31 cellular contexts compared by ENCODE assay signal in genomic region chr20:13017883-13018535, GRCh38. TPM values are rescaled to one million over a fixed set of nuclear protein-coding genes. Genes with fewer than 3 reads are reported as not detected.
A peak's percentile ranks its signal among the peaks of the same experiment; 100 is the strongest.
DNase-seq lines count a peak whose midpoint lies in the region; ATAC-seq and TF ChIP-seq lines count a peak whose summit lies in the region.
"Had no signal": no experiment of that assay in that cellular context is flagged by ENCODE, and none has a peak within 500 bp of the region (broad histone marks: within the 10 kb centered on the region; RNA-seq: fewer than 3 reads in every experiment).

No MANE protein-coding gene starts in this region.

- peak overlapping the region; percentile 63 for H3K27ac ChIP-seq in ACC112 (ENCODE audit: low read depth, low read length)
- H3K27ac ChIP-seq in RWPE2 (ENCODE audit: poor library complexity, severe bottlenecking): peak overlapping the region; percentile 47
- H3K27ac ChIP-seq in transverse colon: no peak overlapping the region
- H3K27ac ChIP-seq: gastrocnemius medialis, neural progenitor cell, SJSA1, uterus had no signal

- H3K36me3 ChIP-seq in ACC112 (ENCODE audit: insufficient read depth, low read length) (peaks cover 18% of the 10 kb centered on the region), MG63 (no peaks in the 10 kb centered on the region), RWPE2 (ENCODE audit: low read depth) (no peaks in the 10 kb centered on the region), transverse colon (no peaks in the 10 kb centered on the region)
- H3K36me3 ChIP-seq: BE2C, gastrocnemius medialis, neural progenitor cell, SJSA1, uterus had no signal

- H3K4me1 ChIP-seq in ACC112 (ENCODE audit: control insufficient read depth, insufficient read depth, low read length, unreplicated experiment) (peaks cover 36% of the 10 kb centered on the region), RWPE2 (ENCODE audit: insufficient read depth, poor library complexity, severe bottlenecking) (peaks cover 2% of the 10 kb centered on the region), transverse colon (no peaks in the 10 kb centered on the region)
- H3K4me1 ChIP-seq: BE2C, gastrocnemius medialis, uterus had no signal

- H3K36me3 Mint-ChIP-seq in WTC11: peaks cover 19% of the 10 kb centered on the region
- H3K36me3 Mint-ChIP-seq: brain had no signal

- no peak overlapping the region for H2AFZ ChIP-seq in ACC112 (ENCODE audit: low read length, unreplicated experiment)
- H2AFZ ChIP-seq: neural progenitor cell had no signal

- intact Hi-C loops in transverse colon (cut with DNase I; ENCODE audit: low total_unique reads): no loop called here

- peaks cover 26% of the 10 kb centered on the region for H3K9me3 Mint-ChIP-seq in WTC11

- H3K9me3 ChIP-seq in MG63 (peaks cover 14% of the 10 kb centered on the region), RWPE2 (ENCODE audit: severe bottlenecking) (peaks cover 3% of the 10 kb centered on the region), transverse colon (peaks cover 8 to 10% of the 10 kb centered on the region in 2 donors)
- H3K9me3 ChIP-seq: BE2C, gastrocnemius medialis, SJSA1 had no signal

- peak overlapping the region; percentile 1; the same call in 1 of the 2 replicates for H3K4me3 ChIP-seq in ACC112 (ENCODE audit: low read depth, low read length)
- H3K4me3 ChIP-seq in MG63: no peak overlapping the region
- no peak overlapping the region for H3K4me3 ChIP-seq in RWPE2 (ENCODE audit: severe bottlenecking)
- H3K4me3 ChIP-seq in transverse colon: no peak overlapping the region
- H3K4me3 ChIP-seq: gastrocnemius medialis, K562, neural progenitor cell, SJSA1, uterus had no signal

- H3K4me3 Mint-ChIP-seq in WTC11: no peak overlapping the region
- H3K4me3 Mint-ChIP-seq: activated CD8-positive, alpha-beta T cell treated with anti-CD3 and anti-CD28 coated beads, Interleukin-2, amount 10 ng/mL, durations not matched to agents 7 days and 5 days; activated naive CD4-positive, alpha-beta T cell treated with anti-CD3 and anti-CD28 coated beads, Interleukin-2, amount 50 U/mL, for 24 hours; brain; CD8-positive, alpha-beta memory T cell; dendritic cell treated with granulocyte-macrophage colony-stimulating factor and Interleukin-4, amounts not matched to agents 40 ng/mL and 50 ng/mL, for 4 days; neural progenitor cell; stimulated activated naive CD8-positive, alpha-beta T cell treated with anti-CD3 and anti-CD28 coated beads, Interleukin-15, Interleukin-2, amounts not matched to agents 100 ng/mL and 50 ng/mL, for 24 hours had no signal

- no peaks in the 10 kb centered on the region for H3K27me3 ChIP-seq in ACC112 (ENCODE audit: insufficient read depth, low read length)
- no peaks in the 10 kb centered on the region for H3K27me3 ChIP-seq in MG63
- no peaks in the 10 kb centered on the region for H3K27me3 ChIP-seq in RWPE2 (ENCODE audit: insufficient read depth, poor library complexity, severe bottlenecking)
- no peaks in the 10 kb centered on the region for H3K27me3 ChIP-seq in transverse colon
- H3K27me3 ChIP-seq: BE2C, gastrocnemius medialis, neural progenitor cell, SJSA1, uterus had no signal

- CTCF ChIA-PET in WTC11 (lab: Charles Lee): interaction anchor here (0.6 kb wide), 1 partner anchor 754 kb away, joined by 3 read pairs; no protein-coding TSS in a partner anchor

- no peak for TF ChIP-seq CTCF in RWPE2 (IDR thresholded peaks at IDR 0.05; ENCODE audit: poor library complexity, severe bottlenecking)
- TF ChIP-seq CTCF in WTC11 (IDR thresholded peaks at IDR 0.05): no peak
- TF ChIP-seq CTCF in transverse colon (IDR thresholded peaks at IDR 0.05): no peak

- 61 to 80% methylated on average over 1 to 2 of the region's 2 CpGs for WGBS in transverse colon (ENCODE audit: low coverage in 1 of 2), 2 donors

- POLR2A ChIA-PET in WTC11 (lab: Charles Lee): no interaction called here

- peaks cover 9% of the 10 kb centered on the region for H3K4me1 Mint-ChIP-seq in WTC11
- H3K4me1 Mint-ChIP-seq: activated naive CD4-positive, alpha-beta T cell treated with anti-CD3 and anti-CD28 coated beads, Interleukin-2, amount 50 U/mL, for 24 hours; CD8-positive, alpha-beta memory T cell had no signal

- TF ChIP-seq POLR2A in transverse colon (IDR thresholded peaks at IDR 0.05): no peak

- no peak overlapping the region for H3K27ac Mint-ChIP-seq in WTC11
- H3K27ac Mint-ChIP-seq: activated CD8-positive, alpha-beta T cell treated with anti-CD3 and anti-CD28 coated beads, Interleukin-2, amount 10 ng/mL, durations not matched to agents 7 days and 5 days; activated naive CD4-positive, alpha-beta T cell treated with anti-CD3 and anti-CD28 coated beads, Interleukin-2, amount 50 U/mL, for 24 hours; brain; CD8-positive, alpha-beta memory T cell; dendritic cell treated with granulocyte-macrophage colony-stimulating factor and Interleukin-4, amounts not matched to agents 40 ng/mL and 50 ng/mL, for 4 days; neural progenitor cell; stimulated activated naive CD8-positive, alpha-beta T cell treated with anti-CD3 and anti-CD28 coated beads, Interleukin-15, Interleukin-2, amounts not matched to agents 100 ng/mL and 50 ng/mL, for 24 hours had no signal

- ATAC-seq in RWPE2 (ENCODE audit: low read depth) (peak; percentile 88), WTC11 (no peak), HG02852 (IDR thresholded peaks at IDR 0.05; ENCODE audit: unreplicated experiment) (no peak)
- ATAC-seq: activated CD8-positive, alpha-beta T cell treated with anti-CD3 and anti-CD28 coated beads, Interleukin-2, amount 10 ng/mL, durations not matched to agents 7 days and 5 days; gastrocnemius medialis; K562 had no signal

- no peaks in the 10 kb centered on the region for H3K79me2 ChIP-seq in ACC112 (ENCODE audit: control insufficient read depth, insufficient read depth, low read length, unreplicated experiment)

- in situ Hi-C loops in transverse colon (cut with MboI; ENCODE audit: low pct_ligation_motif_present in 1 of 4, low pct_unique_long_range_greater_than_20kb in 1 of 4, low sequenced_read_pairs in 3 of 4): no loop called here

- peaks cover 4% of the 10 kb centered on the region; the same call in 1 of the 2 replicates for H3K27me3 Mint-ChIP-seq in WTC11 (ENCODE audit: low read depth)
- H3K27me3 Mint-ChIP-seq: brain; CD8-positive, alpha-beta memory T cell; dendritic cell treated with granulocyte-macrophage colony-stimulating factor and Interleukin-4, amounts not matched to agents 40 ng/mL and 50 ng/mL, for 4 days; stimulated activated naive CD8-positive, alpha-beta T cell treated with anti-CD3 and anti-CD28 coated beads, Interleukin-15, Interleukin-2, amounts not matched to agents 100 ng/mL and 50 ng/mL, for 24 hours had no signal

- TF ChIP-seq EP300 in transverse colon (IDR thresholded peaks at IDR 0.05; ENCODE audit: low read depth): no peak

- peak; percentile 81 for DNase-seq in MG63
- no peak for DNase-seq in RWPE2 (ENCODE audit: low spot score)
- peak; percentile 84 for DNase-seq in kidney tubule cell (ENCODE audit: low spot score)
- DNase-seq in WTC11 (ENCODE audit: low spot score): no peak
- DNase-seq in AG20443 (ENCODE audit: low spot score): no peak
- DNase-seq in transverse colon: no peak
- DNase-seq: ACHN; activated CD4-positive, alpha-beta T cell treated with anti-CD3 and anti-CD28 coated beads for 4 hours; activated CD8-positive, alpha-beta T cell treated with anti-CD3 and anti-CD28 coated beads, Interleukin-2, amount 10 ng/mL, durations not matched to agents 7 days and 5 days; amniotic stem cell; BE2C; CD8-positive, alpha-beta memory T cell; DMS 273 treated with DMSO at 0.1 percent for 48 hours; gastrocnemius medialis; hypothalamus; left ventricle myocardium superior; NCI-H2029 treated with DMSO at 0.1 percent for 48 hours; NCI-H774; right cardiac atrium; stimulated activated CD8-positive, alpha-beta memory T cell treated with anti-CD3 and anti-CD28 coated beads, Interleukin-4, amount 100 ng/mL, for 48 hours; T-helper 9 cell; uterus had no signal

TF ChIP-seq in WTC11, 78 proteins besides CTCF, POLR2A, EP300 and RAD21 (continues in another document):
- TF ChIP-seq JUN (CRISPR knock-in tag; IDR thresholded peaks at IDR 0.05): no peak
- no peak for TF ChIP-seq EMX1 (CRISPR knock-in tag; IDR thresholded peaks at IDR 0.05)
- TF ChIP-seq USF1 (CRISPR knock-in tag; IDR thresholded peaks at IDR 0.05): no peak
- TF ChIP-seq ZNF263 (CRISPR knock-in tag; IDR thresholded peaks at IDR 0.05; ENCODE audit: low read depth): no peak
- no peak for TF ChIP-seq HMGA2 (CRISPR knock-in tag; IDR thresholded peaks at IDR 0.05)

RNA-seq across cellular contexts. Expression of gene SPTLC3, which starts 9.2 kb away (rescaled TPM):
- 18.4 and 28.7 TPM in 2 replicates for total RNA-seq in MG63 (2014; rRNA removed; shearing (Covaris generic); ENCODE audit: low replicate concordance)
- total RNA-seq in WTC11 (2021) (0.13 to 0.64 TPM (median 0.48 TPM) in 3 replicates), transverse colon (10 to 100 TPM in 1 of 4 donors, 1 to 10 TPM in 3; 2.6 to 11.6 (median 8.8) TPM)
- total RNA-seq: CD8-positive, alpha-beta memory T cell; K562 had no signal

Comparison
In these comparisons a context has a peak if more than half of its experiments do, and no peak if none do; other contexts are left out.
1. H3K27ac ChIP-seq: peak in ACC112 (single experiment) and RWPE2 (single experiment); none in transverse colon (0 of 4).
2. DNase-seq: peak in MG63 (single experiment) and kidney tubule cell (single experiment); none in RWPE2 (single experiment), WTC11 (single experiment), AG20443 (single experiment) and transverse colon (single experiment).